Comparison of ENCODE assay signal across 1 cellular context in genomic region chr20:11588875-11589274, GRCh38.
TF ChIP-seq lines count a peak whose summit lies in the region.

No MANE protein-coding gene starts in this region.

TF ChIP-seq in A549, 52 proteins besides CTCF, POLR2A, EP300 and RAD21 (continued from another document):
- no peak for TF ChIP-seq USF2 (IDR thresholded peaks at IDR 0.05)
- no peak for TF ChIP-seq MAZ (IDR thresholded peaks at IDR 0.05; ENCODE audit: borderline replicate concordance, low read depth, low read length)
- no peak for TF ChIP-seq POLR2AphosphoS2 (conservative IDR thresholded peaks at IDR 0.05; ENCODE audit: low read length)
- no peak for TF ChIP-seq ZFP36 (IDR thresholded peaks at IDR 0.05; ENCODE audit: borderline replicate concordance, partially characterized antibody)
- TF ChIP-seq, protein P1, sequence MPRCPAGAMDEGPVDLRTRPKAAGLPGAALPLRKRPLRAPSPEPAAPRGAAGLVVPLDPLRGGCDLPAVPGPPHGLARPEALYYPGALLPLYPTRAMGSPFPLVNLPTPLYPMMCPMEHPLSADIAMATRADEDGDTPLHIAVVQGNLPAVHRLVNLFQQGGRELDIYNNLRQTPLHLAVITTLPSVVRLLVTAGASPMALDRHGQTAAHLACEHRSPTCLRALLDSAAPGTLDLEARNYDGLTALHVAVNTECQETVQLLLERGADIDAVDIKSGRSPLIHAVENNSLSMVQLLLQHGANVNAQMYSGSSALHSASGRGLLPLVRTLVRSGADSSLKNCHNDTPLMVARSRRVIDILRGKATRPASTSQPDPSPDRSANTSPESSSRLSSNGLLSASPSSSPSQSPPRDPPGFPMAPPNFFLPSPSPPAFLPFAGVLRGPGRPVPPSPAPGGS (IDR thresholded peaks at IDR 0.05), result no peak
- TF ChIP-seq ZNF302 (CRISPR knock-in tag; IDR thresholded peaks at IDR 0.05), result no peak
- no peak for TF ChIP-seq CEBPB (IDR thresholded peaks at IDR 0.05)
- no peak for TF ChIP-seq ZSCAN20 (CRISPR knock-in tag; IDR thresholded peaks at IDR 0.05)
- no peak for TF ChIP-seq JUN (IDR thresholded peaks at IDR 0.05)
- no peak for TF ChIP-seq KDM1A (IDR thresholded peaks at IDR 0.05; ENCODE audit: low read depth)
- no peak for TF ChIP-seq ESRRA (IDR thresholded peaks at IDR 0.05; ENCODE audit: borderline replicate concordance, low read length)
- no peak for TF ChIP-seq FOSL2 (IDR thresholded peaks at IDR 0.05)
- TF ChIP-seq FOSL2 (CRISPR knock-in tag; IDR thresholded peaks at IDR 0.05), result no peak
